1 cellular context compared by ENCODE assay signal in the genomic region with DNA sequence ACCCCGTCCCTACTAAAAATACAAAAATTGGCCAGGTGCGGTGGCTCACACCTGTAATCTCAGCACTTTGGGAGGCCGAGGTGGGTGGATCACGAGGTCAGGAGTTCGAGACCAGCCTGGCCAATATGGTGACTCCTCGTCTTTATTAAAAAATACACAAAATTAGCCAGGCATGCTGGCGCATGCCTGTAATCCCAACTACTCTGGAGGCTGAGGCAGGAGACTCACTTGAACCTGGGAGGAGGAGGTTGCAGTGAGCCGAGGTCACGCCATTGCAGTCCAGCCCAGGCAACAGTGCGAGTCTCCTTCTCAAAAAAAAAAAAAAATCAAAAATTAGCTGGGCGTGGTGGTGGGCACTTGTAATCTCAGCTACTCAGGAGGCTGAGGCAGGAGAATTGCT.
A peak's percentile ranks its signal among the peaks of the same experiment; 100 is the strongest.
TF ChIP-seq lines count a peak whose summit lies in the region.

No MANE protein-coding gene starts in this region.

TF ChIP-seq in GM12878, 131 proteins besides CTCF, POLR2A, EP300 and RAD21:
- TF ChIP-seq NFXL1 (IDR thresholded peaks at IDR 0.05; ENCODE audit: borderline replicate concordance): 0 out of 2 replicates have a peak, but pooled peaks have one; percentile 54
